ENCODE assay signal across 8 cellular contexts in genomic region chr2:38146302-38146916, GRCh38.
DNase-seq lines count a peak whose midpoint lies in the region; ATAC-seq and TF ChIP-seq lines count a peak whose summit lies in the region.

No MANE protein-coding gene starts in this region.

- H3K9me3 ChIP-seq in SJCRH30 (replicated peaks): no peaks in the 10 kb centered on the region; the same call in 1 of the 2 replicates

- ATAC-seq in HG02938 (IDR thresholded peaks at IDR 0.05; ENCODE audit: unreplicated experiment): peak; percentile 50

- TF ChIP-seq CTCF in fibroblast of pulmonary artery (IDR thresholded peaks at IDR 0.05; ENCODE audit: low read length, missing control alignments) (no peak), retinal pigment epithelial cell (conservative IDR thresholded peaks at IDR 0.05; ENCODE audit: low read depth, low read length) (no peak)

- H3K27me3 ChIP-seq in SJCRH30: no peaks in the 10 kb centered on the region

- DNase-seq in activated CD8-positive, alpha-beta memory T cell treated with anti-CD3 and anti-CD28 coated beads for 24 hours: peak; percentile 57
- no peak for DNase-seq in activated CD8-positive, alpha-beta memory T cell treated with anti-CD3 and anti-CD28 coated beads, Interleukin-2, amount 50 U/mL, for 4 hours
- DNase-seq in SJCRH30 (peak; percentile 31 to 37), fibroblast of pulmonary artery (ENCODE audit: low read depth) (peak; percentile 87), retinal pigment epithelial cell (ENCODE audit: low read depth) (peak; percentile 82), NCI-H187 (lab: John Stamatoyannopoulos, UW) (no peak), NCI-H2227 (lab: John Stamatoyannopoulos, UW; ENCODE audit: unreplicated experiment) (no peak)

- H3K27ac ChIP-seq in SJCRH30: peak overlapping the region; percentile 61

- peaks cover 9% of the 10 kb centered on the region for H3K4me1 ChIP-seq in SJCRH30

- H3K36me3 ChIP-seq in SJCRH30: no peaks in the 10 kb centered on the region

- H3K4me3 ChIP-seq in SJCRH30 (no peak overlapping the region), fibroblast of pulmonary artery (replicated peaks; ENCODE audit: low read depth, low read length) (peak overlapping the region; percentile 3), retinal pigment epithelial cell (ENCODE audit: low read length) (peak overlapping the region; percentile 5)

Comparison
In these comparisons a context has a peak if more than half of its experiments do, and no peak if none do; other contexts are left out.
1. DNase-seq: peak in activated CD8-positive, alpha-beta memory T cell treated with anti-CD3 and anti-CD28 coated beads for 24 hours (single experiment), SJCRH30 (2 of 2), fibroblast of pulmonary artery (single experiment) and retinal pigment epithelial cell (single experiment); none in activated CD8-positive, alpha-beta memory T cell treated with anti-CD3 and anti-CD28 coated beads, Interleukin-2, amount 50 U/mL, for 4 hours (single experiment), NCI-H187 (0 of 2) and NCI-H2227 (single experiment).